Comparison of ENCODE assay signal across 27 cellular contexts in genomic region chr11:131922220-131922619, GRCh38.
DNase-seq lines count a peak whose midpoint lies in the region; ATAC-seq, FAIRE-seq and TF ChIP-seq lines count a peak whose summit lies in the region.
"Had no signal": no experiment of that assay in that cellular context is flagged by ENCODE, and none has a peak within 500 bp of the region (broad histone marks: within the 10 kb centered on the region; RNA-seq: fewer than 3 reads in every experiment).

No MANE protein-coding gene starts in this region.

- no peaks in the 10 kb centered on the region for H3K79me2 ChIP-seq in PC-3 (ENCODE audit: low read length)
- peaks cover 86% of the 10 kb centered on the region for H3K79me2 ChIP-seq in astrocyte (ENCODE audit: insufficient read depth, low read length)

- no peak overlapping the region for H3K56ac ChIP-seq in IMR-90 (ENCODE audit: extremely low read depth, insufficient read depth, low read length)

- H2BK120ac ChIP-seq in IMR-90 (ENCODE audit: low read depth, low read length) (0 out of 2 replicates have a peak overlapping the region, but pooled peaks have one; percentile 39), mesenchymal stem cell (ENCODE audit: low read depth, low read length) (no peak overlapping the region)

- in situ Hi-C loops in IMR-90 (cut with MboI; ENCODE audit: low sequenced_read_pairs) = no loop called here

- no peak for TF ChIP-seq RAD21 in IMR-90 (IDR thresholded peaks at IDR 0.05; ENCODE audit: low read length)

- peak overlapping the region; percentile 52; the same call in 1 of the 2 replicates for H2BK20ac ChIP-seq in IMR-90 (ENCODE audit: low read depth, low read length)

- H3K27ac ChIP-seq in IMR-90 (ENCODE audit: insufficient read depth, low read length) (no peak overlapping the region), PC-3 (ENCODE audit: low read length) (peak overlapping the region; percentile 73), astrocyte (ENCODE audit: low read depth, low read length) (peak overlapping the region; percentile 20), mesenchymal stem cell (ENCODE audit: low read length, poor library complexity, severe bottlenecking) (no peak overlapping the region)
- H3K27ac ChIP-seq: A549; BLaER1 treated with 17β-estradiol and CSF1 and Interleukin-3, amounts not matched to agents 10 nM and 100 nM; GM23248 had no signal

- no peak for FAIRE-seq in astrocyte (lab: Jason Lieb, UNC)
- FAIRE-seq: A549, D721Med, GM12892 had no signal

- no peak overlapping the region for H3K14ac ChIP-seq in IMR-90 (replicated peaks; ENCODE audit: low read depth, low read length)
- no peak overlapping the region for H3K14ac ChIP-seq in mesenchymal stem cell (ENCODE audit: low read length in 2 of 2)

- H4K8ac ChIP-seq in IMR-90 (ENCODE audit: low read depth in 2 of 2, low read length in 2 of 2) (no peak overlapping the region), mesenchymal stem cell (ENCODE audit: low read length) (no peak overlapping the region)

- H3K9me3 ChIP-seq in IMR-90 (ENCODE audit: control insufficient read depth, insufficient read depth, low read length) = no peaks in the 10 kb centered on the region
- no peaks in the 10 kb centered on the region for H3K9me3 ChIP-seq in PC-3 (ENCODE audit: low read length)
- no peaks in the 10 kb centered on the region for H3K9me3 ChIP-seq in astrocyte (ENCODE audit: insufficient read depth, low read depth, low read length)
- H3K9me3 ChIP-seq in mesenchymal stem cell (ENCODE audit: control insufficient read depth, low read length) = no peaks in the 10 kb centered on the region
- H3K9me3 ChIP-seq: A549; BE2C; BLaER1 treated with 17β-estradiol and CSF1 and Interleukin-3, amounts not matched to agents 10 nM and 100 nM had no signal

- TF ChIP-seq POLR2A in IMR-90 (IDR thresholded peaks at IDR 0.05; ENCODE audit: low read depth, low read length) = no peak

- H3K4ac ChIP-seq in IMR-90 (ENCODE audit: low read depth, low read length) = peak overlapping the region; percentile 31
- H3K4ac ChIP-seq in mesenchymal stem cell (ENCODE audit: low read depth in 1 of 2, low read length in 2 of 2) = no peak overlapping the region

- H2BK15ac ChIP-seq in IMR-90 (ENCODE audit: low read depth, low read length) (no peak overlapping the region), mesenchymal stem cell (ENCODE audit: low read depth, poor library complexity, severe bottlenecking) (no peak overlapping the region)

- no peaks in the 10 kb centered on the region for H4K20me1 ChIP-seq in IMR-90 (ENCODE audit: insufficient read depth, low read length)
- H4K20me1 ChIP-seq in PC-3 (ENCODE audit: low read length) = no peaks in the 10 kb centered on the region
- H4K20me1 ChIP-seq in astrocyte (ENCODE audit: insufficient read depth, low read length) = peaks cover 15% of the 10 kb centered on the region
- H4K20me1 ChIP-seq: BLaER1 treated with 17β-estradiol and CSF1 and Interleukin-3, amounts not matched to agents 10 nM and 100 nM had no signal

- H3K27me3 Mint-ChIP-seq in astrocyte (ENCODE audit: low read depth, unreplicated experiment) = no peaks in the 10 kb centered on the region
- H3K27me3 Mint-ChIP-seq: CD4-positive, alpha-beta T cell; CD8-positive, alpha-beta memory T cell had no signal

- peaks cover 2% of the 10 kb centered on the region for H3K9me3 Mint-ChIP-seq in astrocyte (ENCODE audit: unreplicated experiment)
- H3K9me3 Mint-ChIP-seq: CD4-positive, alpha-beta T cell; H9; HFFc6 had no signal

- H3K4me1 ChIP-seq in IMR-90 (ENCODE audit: control insufficient read depth, insufficient read depth, low read length) (peaks cover 7% of the 10 kb centered on the region), PC-3 (ENCODE audit: insufficient read depth, low read length) (peaks cover 26% of the 10 kb centered on the region), astrocyte (ENCODE audit: insufficient read depth, low read length) (peaks cover 20% of the 10 kb centered on the region), mesenchymal stem cell (ENCODE audit: control insufficient read depth, insufficient read depth, low read depth, low read length) (peaks cover 23% of the 10 kb centered on the region)
- H3K4me1 ChIP-seq: A549; BE2C; BLaER1 treated with 17β-estradiol and CSF1 and Interleukin-3, amounts not matched to agents 10 nM and 100 nM had no signal

- H3K4me3 ChIP-seq in IMR-90 (ENCODE audit: insufficient read depth, low read depth, low read length) = no peak overlapping the region
- no peak overlapping the region for H3K4me3 ChIP-seq in PC-3 (ENCODE audit: low read length)
- H3K4me3 ChIP-seq in astrocyte (ENCODE audit: insufficient read depth, low read depth, low read length) = no peak overlapping the region
- H3K4me3 ChIP-seq in mesenchymal stem cell (ENCODE audit: insufficient read depth in 1 of 2, low read depth in 1 of 2, low read length in 2 of 2) = no peak overlapping the region
- H3K4me3 ChIP-seq: A549; BLaER1 treated with 17β-estradiol and CSF1 and Interleukin-3, amounts not matched to agents 10 nM and 100 nM; GM23248 had no signal

- no peak overlapping the region for H3K4me3 Mint-ChIP-seq in astrocyte (ENCODE audit: unreplicated experiment)
- H3K4me3 Mint-ChIP-seq: CD14-positive monocyte; CD4-positive, alpha-beta T cell; CD8-positive, alpha-beta memory T cell; H9; HFFc6 had no signal

- no peaks in the 10 kb centered on the region for H3K9me2 ChIP-seq in PC-3 (replicated peaks; ENCODE audit: low read length)

- ATAC-seq in IMR-90 (ENCODE audit: low read depth) (no peak), PC-3 (no peak)
- ATAC-seq: A549, HCT116 had no signal

- no peak overlapping the region for H4K5ac ChIP-seq in IMR-90 (ENCODE audit: low read depth, low read length)

- POLR2A ChIA-PET in IMR-90 (lab: Charles Lee; ENCODE audit: unreplicated experiment) = no interaction called here
- POLR2A ChIA-PET in PC-3 (lab: Charles Lee; ENCODE audit: unreplicated experiment) = no interaction called here

- H3K27me3 ChIP-seq in IMR-90 (ENCODE audit: control insufficient read depth, insufficient read depth, low read length) (no peaks in the 10 kb centered on the region), PC-3 (ENCODE audit: low read length) (no peaks in the 10 kb centered on the region), astrocyte (ENCODE audit: insufficient read depth, low read length) (no peaks in the 10 kb centered on the region), mesenchymal stem cell (ENCODE audit: control insufficient read depth in 1 of 2, insufficient read depth in 1 of 2, low read length in 2 of 2) (no peaks in the 10 kb centered on the region)
- H3K27me3 ChIP-seq: BE2C; BLaER1 treated with 17β-estradiol and CSF1 and Interleukin-3, amounts not matched to agents 10 nM and 100 nM had no signal

- no TSS peak for BruUV-seq in IMR-90 (replicated peaks; lab: Mats Ljungman, UMichigan)
- no TSS peak for BruUV-seq in PC-3 (replicated peaks; lab: Mats Ljungman, UMichigan)

- DNase-seq in IMR-90 (no peak), PC-3 (no peak), astrocyte (ENCODE audit: low read depth) (no peak), mesenchymal stem cell (no peak), GOT3 (lab: John Stamatoyannopoulos, UW) (no peak), NCI-H2171 treated with DMSO at 0.1 percent for 48 hours (lab: John Stamatoyannopoulos, UW) (no peak), NCI-H1694 (lab: John Stamatoyannopoulos, UW) (no peak)
- DNase-seq in stimulated activated naive CD4-positive, alpha-beta T cell (lab: John Stamatoyannopoulos, UW) = no peak
- DNase-seq: 8988T; ACHN; AML-193; BE2C; CD4-positive, alpha-beta T cell; CD8-positive, alpha-beta memory T cell; DMS 273 treated with DMSO at 0.1 percent for 48 hours; DMS79; EL; GF-D8; GM23248; H9; HFFc6 had no signal

- H3F3A ChIP-seq in PC-3 (ENCODE audit: low read length, unreplicated experiment) = no peaks in the 10 kb centered on the region

- CTCF ChIA-PET in IMR-90 (lab: Yijun Ruan, JAX) = interaction anchor here (1.2 kb wide), 1 partner anchor 9 kb away, joined by 3 read pairs; no protein-coding TSS in a partner anchor
- CTCF ChIA-PET in PC-3 (lab: Charles Lee) = no interaction called here

- no peak overlapping the region for H2BK12ac ChIP-seq in mesenchymal stem cell (ENCODE audit: low read length in 2 of 2)

- dilution Hi-C loops in IMR-90 (cut with HindIII; ENCODE audit: low sequenced_read_pairs, unreplicated experiment) = no loop called here

- H2BK5ac ChIP-seq in IMR-90 (ENCODE audit: low read depth, low read length, poor library complexity, severe bottlenecking) = no peak overlapping the region
- H2BK5ac ChIP-seq in mesenchymal stem cell (ENCODE audit: low read depth, low read length, poor library complexity, severe bottlenecking) = peak overlapping the region; percentile 14

- peaks cover 9% of the 10 kb centered on the region for H3K36me3 Mint-ChIP-seq in astrocyte (ENCODE audit: low read depth, unreplicated experiment)
- H3K36me3 Mint-ChIP-seq: CD14-positive monocyte; CD8-positive, alpha-beta memory T cell had no signal

- H3K27ac Mint-ChIP-seq in astrocyte (ENCODE audit: unreplicated experiment) = no peak overlapping the region
- H3K27ac Mint-ChIP-seq: CD14-positive monocyte; CD4-positive, alpha-beta T cell; CD8-positive, alpha-beta memory T cell; HFFc6 had no signal

- H2AK9ac ChIP-seq in IMR-90 (replicated peaks; ENCODE audit: low read depth, low read length, poor library complexity) = no peak overlapping the region

- H3K23ac ChIP-seq in IMR-90 (ENCODE audit: low read depth, low read length) (no peak overlapping the region), mesenchymal stem cell (ENCODE audit: low read length in 2 of 2) (no peak overlapping the region)

- H3K36me3 ChIP-seq in IMR-90 (ENCODE audit: control insufficient read depth, insufficient read depth, low read length) (no peaks in the 10 kb centered on the region), PC-3 (ENCODE audit: low read depth, low read length) (no peaks in the 10 kb centered on the region), astrocyte (ENCODE audit: insufficient read depth, low read length) (no peaks in the 10 kb centered on the region), mesenchymal stem cell (ENCODE audit: control insufficient read depth in 1 of 2, insufficient read depth in 2 of 2, low read depth in 1 of 2, low read length in 2 of 2) (peaks cover 0 to 26% of the 10 kb centered on the region in 2 experiments)
- H3K36me3 ChIP-seq: BE2C; BLaER1 treated with 17β-estradiol and CSF1 and Interleukin-3, amounts not matched to agents 10 nM and 100 nM had no signal

- intact Hi-C loops in IMR-90 (cut with micrococcal nuclease) = no loop called here
- intact Hi-C loops in PC-3 (cut with micrococcal nuclease) = loop anchor here (2.0 to 5.0 kb wide), 3 partner anchors 107 to 205 kb away; no protein-coding TSS in a partner anchor

- H4K91ac ChIP-seq in IMR-90 (ENCODE audit: insufficient read depth, low read depth, low read length) = peak overlapping the region; percentile 23; the same call in 1 of the 2 replicates
- no peak overlapping the region for H4K91ac ChIP-seq in mesenchymal stem cell (ENCODE audit: low read length)

- H3K9ac ChIP-seq in IMR-90 (ENCODE audit: low read depth, low read length) (no peak overlapping the region), PC-3 (ENCODE audit: low read length) (peak overlapping the region; percentile 50; the same call in 1 of the 2 replicates), astrocyte (ENCODE audit: low read length) (no peak overlapping the region), mesenchymal stem cell (ENCODE audit: low read length) (no peak overlapping the region)
- H3K9ac ChIP-seq: BLaER1 treated with 17β-estradiol and CSF1 and Interleukin-3, amounts not matched to agents 10 nM and 100 nM; GM23248 had no signal

- H3K18ac ChIP-seq in IMR-90 (ENCODE audit: low read depth, low read length) = no peak overlapping the region
- no peak overlapping the region for H3K18ac ChIP-seq in mesenchymal stem cell (ENCODE audit: low read depth in 1 of 2, low read length in 2 of 2)

- H3K79me1 ChIP-seq in IMR-90 (ENCODE audit: low read depth in 1 of 2, low read length in 2 of 2) = peaks cover 27 to 65% of the 10 kb centered on the region in 2 experiments
- no peaks in the 10 kb centered on the region for H3K79me1 ChIP-seq in mesenchymal stem cell (replicated peaks; ENCODE audit: low read length, poor library complexity, severe bottlenecking)

- no peak overlapping the region for H3K4me2 ChIP-seq in IMR-90 (ENCODE audit: low read depth, low read length)
- H3K4me2 ChIP-seq in PC-3 (ENCODE audit: low read length) = no peak overlapping the region
- no peak overlapping the region for H3K4me2 ChIP-seq in astrocyte (ENCODE audit: low read length)
- H3K4me2 ChIP-seq in mesenchymal stem cell (ENCODE audit: low read length, poor library complexity, severe bottlenecking) = no peak overlapping the region
- H3K4me2 ChIP-seq: A549; BLaER1 treated with 17β-estradiol and CSF1 and Interleukin-3, amounts not matched to agents 10 nM and 100 nM had no signal

- H3K4me1 Mint-ChIP-seq in astrocyte (ENCODE audit: low read depth, unreplicated experiment) = peaks cover 31% of the 10 kb centered on the region
- H3K4me1 Mint-ChIP-seq: CD14-positive monocyte; CD8-positive, alpha-beta memory T cell had no signal

- peak overlapping the region; percentile 78 for H2AK5ac ChIP-seq in IMR-90 (ENCODE audit: low read depth, low read length)
- H2AK5ac ChIP-seq in mesenchymal stem cell (ENCODE audit: low read length, severe bottlenecking) = peak overlapping the region; percentile 89

- H2AFZ ChIP-seq in IMR-90 (replicated peaks; ENCODE audit: low read length, poor library complexity) (no peak overlapping the region), PC-3 (ENCODE audit: low read length) (no peak overlapping the region), astrocyte (ENCODE audit: low read depth, low read length) (no peak overlapping the region), mesenchymal stem cell (ENCODE audit: low read depth, low read length) (no peak overlapping the region)
- H2AFZ ChIP-seq: GM23248 had no signal

- WGBS in IMR-90 (ENCODE audit: extremely low coverage in 2 of 2, insufficient read length in 1 of 2), 2 experiments = 94% methylated on average over 6 of the region's 6 CpGs; no CpG with 5 or more reads in 1 of the 2 experiments
- 97% methylated on average over 6 of the region's 6 CpGs for WGBS in mesenchymal stem cell

- no peak for TF ChIP-seq CTCF in IMR-90 (conservative IDR thresholded peaks at IDR 0.05; ENCODE audit: low read depth, low read length)
- TF ChIP-seq CTCF in PC-3 (conservative IDR thresholded peaks at IDR 0.05; ENCODE audit: low read depth, low read length) = no peak
- no peak for TF ChIP-seq CTCF in astrocyte (IDR thresholded peaks at IDR 0.05; ENCODE audit: insufficient read depth, low read depth, low read length)

- peaks cover 37% of the 10 kb centered on the region for H3K9me1 ChIP-seq in IMR-90 (ENCODE audit: insufficient read depth, low read length)

Comparison
In these comparisons a context has a peak if more than half of its experiments do, and no peak if none do; other contexts are left out.
1. H3K27ac ChIP-seq: peak in PC-3 (single experiment) and astrocyte (single experiment); none in IMR-90 (single experiment) and mesenchymal stem cell (single experiment).